ENCODE assay signal across 8 cellular contexts in the genomic region with DNA sequence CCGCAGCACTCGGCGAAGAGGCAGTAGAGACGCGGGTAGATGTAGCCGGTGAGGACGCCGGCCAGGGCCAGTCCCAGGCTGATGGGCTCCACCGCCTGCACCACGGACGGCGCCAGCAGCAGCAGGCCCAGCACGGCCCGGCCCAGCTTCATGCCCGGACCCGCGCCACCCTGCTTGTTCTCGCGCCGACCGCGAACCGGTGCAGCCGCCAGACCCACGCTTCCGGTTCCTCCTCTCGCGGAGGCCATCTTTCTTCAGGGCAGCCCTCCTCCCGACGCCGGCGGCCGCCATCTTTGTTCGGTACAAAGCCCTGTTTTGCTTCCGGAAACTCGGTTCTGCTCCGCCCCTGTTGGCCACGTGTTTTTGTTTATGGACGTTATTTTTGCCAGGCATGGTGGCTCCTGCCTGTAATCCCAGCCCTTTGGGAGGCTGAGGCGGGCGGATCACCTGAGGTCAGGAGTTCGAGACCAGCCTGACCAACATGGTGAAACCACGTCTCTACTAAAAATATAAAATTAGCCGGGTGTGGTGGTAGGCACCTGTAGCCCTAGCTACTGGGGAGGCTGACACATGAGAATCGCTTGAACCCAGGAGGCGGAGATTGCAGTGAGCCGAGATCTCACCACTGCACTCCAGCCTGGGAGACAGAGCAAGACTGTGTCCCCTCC. TPM values are rescaled to one million over a fixed set of nuclear protein-coding genes. Genes with fewer than 3 reads are reported as not detected.
DNase-seq lines count a peak whose midpoint lies in the region; ATAC-seq and TF ChIP-seq lines count a peak whose summit lies in the region.

A gene with protein sequence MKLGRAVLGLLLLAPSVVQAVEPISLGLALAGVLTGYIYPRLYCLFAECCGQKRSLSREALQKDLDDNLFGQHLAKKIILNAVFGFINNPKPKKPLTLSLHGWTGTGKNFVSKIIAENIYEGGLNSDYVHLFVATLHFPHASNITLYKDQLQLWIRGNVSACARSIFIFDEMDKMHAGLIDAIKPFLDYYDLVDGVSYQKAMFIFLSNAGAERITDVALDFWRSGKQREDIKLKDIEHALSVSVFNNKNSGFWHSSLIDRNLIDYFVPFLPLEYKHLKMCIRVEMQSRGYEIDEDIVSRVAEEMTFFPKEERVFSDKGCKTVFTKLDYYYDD (minus strand): TSS at position 203 of the 668 bp plus-strand sequence. CDS start 51 bp downstream, at position 152.

- H3K14ac ChIP-seq in mesenchymal stem cell (ENCODE audit: low read length in 2 of 2): peak within 1 kb of the TSS in 1 of 2 experiments; percentile 46

- no peak within 1 kb of the TSS for H2BK5ac ChIP-seq in mesenchymal stem cell (ENCODE audit: low read depth, low read length, poor library complexity, severe bottlenecking)

- no peaks in the 10 kb centered on the region for H3K27me3 Mint-ChIP-seq in CD8-positive, alpha-beta T cell (ENCODE audit: low read depth)

- H3K18ac ChIP-seq in mesenchymal stem cell (ENCODE audit: low read depth in 1 of 2, low read length in 2 of 2): peak within 1 kb of the TSS; percentile 84 to 91

- no peaks in the 10 kb centered on the region for H3K27me3 ChIP-seq in CD8-positive, alpha-beta T cell (ENCODE audit: insufficient read depth, low read length)
- no peaks in the 10 kb centered on the region for H3K27me3 ChIP-seq in endocrine pancreas (ENCODE audit: control insufficient read depth, insufficient read depth, low read length)
- H3K27me3 ChIP-seq in mesenchymal stem cell (ENCODE audit: control insufficient read depth in 1 of 2, insufficient read depth in 1 of 2, low read length in 2 of 2): no peaks in the 10 kb centered on the region

- peaks cover 23% of the 10 kb centered on the region for H3K36me3 ChIP-seq in CD8-positive, alpha-beta T cell (ENCODE audit: insufficient read depth, low read length)
- H3K36me3 ChIP-seq in endocrine pancreas (ENCODE audit: control insufficient read depth, insufficient read depth, low read length): peaks cover 3% of the 10 kb centered on the region
- peaks cover 39 to 56% of the 10 kb centered on the region in 2 experiments for H3K36me3 ChIP-seq in mesenchymal stem cell (ENCODE audit: control insufficient read depth in 1 of 2, insufficient read depth in 2 of 2, low read depth in 1 of 2, low read length in 2 of 2)

- peak within 1 kb of the TSS; percentile 87 for H3K4me3 ChIP-seq in CD8-positive, alpha-beta T cell (ENCODE audit: low read depth, low read length)
- H3K4me3 ChIP-seq in endocrine pancreas (ENCODE audit: control insufficient read depth, insufficient read depth, low read length): no peak within 1 kb of the TSS
- H3K4me3 ChIP-seq in mesenchymal stem cell (ENCODE audit: insufficient read depth in 1 of 2, low read depth in 1 of 2, low read length in 2 of 2): peak within 1 kb of the TSS; percentile 81 to 82

- peak within 1 kb of the TSS; percentile 89 for H3K4me3 Mint-ChIP-seq in CD8-positive, alpha-beta T cell

- no peak within 1 kb of the TSS for H2BK12ac ChIP-seq in mesenchymal stem cell (ENCODE audit: low read length in 2 of 2)

- no peaks in the 10 kb centered on the region for H3K9me3 Mint-ChIP-seq in CD8-positive, alpha-beta T cell

- peaks cover 15% of the 10 kb centered on the region for H3K79me1 ChIP-seq in mesenchymal stem cell (replicated peaks; ENCODE audit: low read length, poor library complexity, severe bottlenecking)

- no peak for TF ChIP-seq CTCF in CD8-positive, alpha-beta T cell (IDR thresholded peaks at IDR 0.05)

- H2AK5ac ChIP-seq in mesenchymal stem cell (ENCODE audit: low read length, severe bottlenecking): no peak within 1 kb of the TSS

- H3K4me1 Mint-ChIP-seq in CD8-positive, alpha-beta T cell (ENCODE audit: low read depth): peaks cover 16% of the 10 kb centered on the region

- no peaks in the 10 kb centered on the region for H3K9me3 ChIP-seq in CD8-positive, alpha-beta T cell (ENCODE audit: low read length)
- no peaks in the 10 kb centered on the region for H3K9me3 ChIP-seq in endocrine pancreas (ENCODE audit: control insufficient read depth, low read length)
- no peaks in the 10 kb centered on the region for H3K9me3 ChIP-seq in mesenchymal stem cell (ENCODE audit: control insufficient read depth, low read length)

- ATAC-seq in CD8-positive, alpha-beta T cell: peak; percentile 87
- ATAC-seq in GM19468 (IDR thresholded peaks at IDR 0.05; ENCODE audit: extremely low read depth, unreplicated experiment): peak; percentile 78

- POLR2A ChIA-PET in CD8-positive, alpha-beta T cell (lab: Charles Lee): interaction anchor here (0.6 to 3.6 kb wide), 3 partner anchors 11 to 21 kb away, joined by 3 to 9 read pairs (median 3); partner anchors contain the start of genes C9orf78, TOR1B and USP20

- intact Hi-C loops in CD8-positive, alpha-beta T cell (cut with DNase I, micrococcal nuclease): loop anchor here (1.0 to 5.0 kb wide), 5 partner anchors 11 to 228 kb away; partner anchors contain the start of genes C9orf78 (in 2 of the 2), TOR1B (in 2 of the 2), USP20 (in 2 of the 2) and GPR107 (in 1 of the 2)

- H4K8ac ChIP-seq in mesenchymal stem cell (ENCODE audit: low read length): peak within 1 kb of the TSS; percentile 86

- H3K9ac ChIP-seq in endocrine pancreas (ENCODE audit: control insufficient read depth, insufficient read depth, low read length) (peak within 1 kb of the TSS; percentile 39), mesenchymal stem cell (ENCODE audit: low read length) (peak within 1 kb of the TSS; percentile 87)

- H4K91ac ChIP-seq in mesenchymal stem cell (ENCODE audit: low read length): peak within 1 kb of the TSS; percentile 94

- WGBS in mesenchymal stem cell: 6% methylated on average over 42 of the region's 47 CpGs

- peak within 1 kb of the TSS; percentile 87 for H3K4me2 ChIP-seq in mesenchymal stem cell (ENCODE audit: low read length, poor library complexity, severe bottlenecking)

- H3K27ac ChIP-seq in CD8-positive, alpha-beta T cell (ENCODE audit: low read depth, low read length): peak within 1 kb of the TSS; percentile 53
- peak within 1 kb of the TSS; percentile 59 for H3K27ac ChIP-seq in mesenchymal stem cell (ENCODE audit: low read length, poor library complexity, severe bottlenecking)

- H2BK15ac ChIP-seq in mesenchymal stem cell (ENCODE audit: low read depth, poor library complexity, severe bottlenecking): peak within 1 kb of the TSS; percentile 34

- no peak within 1 kb of the TSS for H3K23ac ChIP-seq in mesenchymal stem cell (ENCODE audit: low read length in 2 of 2)

- peak within 1 kb of the TSS; percentile 88 for H2BK120ac ChIP-seq in mesenchymal stem cell (ENCODE audit: low read depth, low read length)

- H3K36me3 Mint-ChIP-seq in CD8-positive, alpha-beta T cell: peaks cover 45% of the 10 kb centered on the region

- H3K27ac Mint-ChIP-seq in CD8-positive, alpha-beta T cell: peak within 1 kb of the TSS; percentile 87

- peak; percentile 83 to 94 (median 90) for DNase-seq in CD8-positive, alpha-beta T cell
- peak; percentile 94 for DNase-seq in HT1080 (ENCODE audit: low read depth)
- peak; percentile 94 for DNase-seq in NOMO-1 treated with DMSO at 0.1 percent for 48 hours (lab: John Stamatoyannopoulos, UW; ENCODE audit: unreplicated experiment)
- peak; percentile 69 to 83 (median 81) for DNase-seq in activated CD8-positive, alpha-beta memory T cell treated with anti-CD3 and anti-CD28 coated beads for 48 hours (ENCODE audit: low read depth in 2 of 3, low spot score in 2 of 3)
- peak; percentile 95 for DNase-seq in mesenchymal stem cell
- DNase-seq in stimulated activated CD8-positive, alpha-beta memory T cell treated with anti-CD3 and anti-CD28 coated beads, Interleukin-12 subunit alpha, Interleukin-12 subunit beta, amount 100 ng/mL, for 4 hours (ENCODE audit: low read depth): peak; percentile 84

- CTCF ChIA-PET in CD8-positive, alpha-beta T cell (lab: Charles Lee): no interaction called here

- peak within 1 kb of the TSS; percentile 32 to 85 for H3K4ac ChIP-seq in mesenchymal stem cell (ENCODE audit: low read depth in 1 of 2, low read length in 2 of 2)

- peaks cover 9% of the 10 kb centered on the region for H3K4me1 ChIP-seq in CD8-positive, alpha-beta T cell (ENCODE audit: insufficient read depth, low read length)
- H3K4me1 ChIP-seq in endocrine pancreas (ENCODE audit: control insufficient read depth, insufficient read depth, low read length): no peaks in the 10 kb centered on the region
- peaks cover 6% of the 10 kb centered on the region for H3K4me1 ChIP-seq in mesenchymal stem cell (ENCODE audit: control insufficient read depth, insufficient read depth, low read depth, low read length)

- H2AFZ ChIP-seq in mesenchymal stem cell (ENCODE audit: low read depth, low read length): peak within 1 kb of the TSS; percentile 39

RNA-seq across cellular contexts. Expression of the gene that starts here (rescaled TPM):
- total RNA-seq in CD8-positive, alpha-beta T cell: 10 to 100 TPM; 18.9 to 19.6 TPM
- total RNA-seq in HT1080 (2014; rRNA removed; shearing (Covaris generic)): 55.1 and 75.2 TPM in 2 replicates
- 73.0 and 86.0 TPM in 2 replicates for polyA plus RNA-seq in HT1080 (2015; cell fraction: cytosol; rRNA removed)
- polyA plus RNA-seq in HT1080 (2015; cell fraction: nucleus; rRNA removed): 51.0 and 54.9 TPM in 2 replicates
- polyA plus RNA-seq in mesenchymal stem cell (2013, experiment 1 of 2): 62.4 TPM
- polyA plus RNA-seq in mesenchymal stem cell (2013, experiment 2 of 2): 62.2 TPM
